Comparison of ENCODE assay signal across 9 cellular contexts in the genomic region with DNA sequence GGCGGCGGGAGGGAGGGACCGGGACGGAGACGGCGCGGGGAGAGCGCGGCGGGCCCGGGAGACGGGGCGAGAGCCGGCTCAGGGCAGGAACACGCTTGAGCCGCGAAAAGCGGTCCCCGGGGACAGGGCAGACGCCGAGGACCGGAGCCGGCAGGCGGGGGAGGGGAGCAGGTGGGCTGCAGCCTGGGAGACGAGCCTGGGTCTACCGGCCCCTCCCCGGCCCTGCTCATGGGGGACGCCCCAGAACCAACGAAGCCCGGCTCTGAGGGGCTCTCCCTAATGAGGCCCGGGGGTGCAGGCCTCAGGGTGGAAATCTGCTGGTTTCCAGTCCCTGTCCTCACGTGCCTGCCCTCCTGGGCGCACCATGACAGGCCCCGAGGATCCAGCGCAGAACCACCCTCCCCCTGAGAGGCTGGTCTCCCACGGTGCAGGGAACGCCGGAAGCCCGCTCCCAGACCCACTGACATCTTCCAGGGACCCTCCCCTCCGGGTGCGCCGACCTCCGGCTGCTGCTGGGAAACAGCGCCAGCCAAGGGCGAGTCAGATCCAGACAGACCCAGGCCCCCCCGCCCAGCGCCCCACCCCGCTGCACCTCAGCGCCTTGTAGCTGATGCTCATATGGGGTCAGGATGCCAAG. TPM values are rescaled to one million over a fixed set of nuclear protein-coding genes. Genes with fewer than 3 reads are reported as not detected.
DNase-seq lines count a peak whose midpoint lies in the region; ATAC-seq, FAIRE-seq and TF ChIP-seq lines count a peak whose summit lies in the region.
"Had no signal": no experiment of that assay in that cellular context is flagged by ENCODE, and none has a peak within 500 bp of the region (broad histone marks: within the 10 kb centered on the region; RNA-seq: fewer than 3 reads in every experiment).

No MANE protein-coding gene starts in this region.

- ATAC-seq in gastroesophageal sphincter, result peak; percentile 6
- ATAC-seq in stimulated activated naive B cell treated with anti-CD40 and anti-IgM and Interleukin-4, amounts not matched to agents 10 μg/mL and 1 μg/mL and 100 μg/mL, for 72 hours (replicated peaks), result peak; percentile 17 to 25

- TF ChIP-seq EP300 in gastroesophageal sphincter (IDR thresholded peaks at IDR 0.05), result no peak

- TF ChIP-seq POLR2A in gastroesophageal sphincter (IDR thresholded peaks at IDR 0.05), result no peak

- no peaks in the 10 kb centered on the region for H3K36me3 ChIP-seq in gastroesophageal sphincter

- TF ChIP-seq CTCF in gastroesophageal sphincter (IDR thresholded peaks at IDR 0.05), result no peak
- TF ChIP-seq CTCF in GM20000 (IDR thresholded peaks at IDR 0.05; ENCODE audit: extremely low read depth, missing control alignments), result no peak

- H3K4me3 Mint-ChIP-seq in stimulated activated naive B cell treated with anti-CD40 and anti-IgM and Interleukin-4, amounts not matched to agents 10 μg/mL and 1 μg/mL and 100 μg/mL, for 72 hours, result peak overlapping the region in 1 of 2 donors; percentile 62
- H3K4me3 Mint-ChIP-seq: T-helper 2 cell treated with Interferon-gamma antibody and Interleukin-4, amounts not matched to agents 5 μg/mL and 100 μg/mL, for 36 hours had no signal

- peaks cover 92% of the 10 kb centered on the region for H3K27me3 ChIP-seq in gastroesophageal sphincter

- peaks cover 16 to 35% of the 10 kb centered on the region in 2 donors for H3K27me3 Mint-ChIP-seq in stimulated activated naive B cell treated with anti-CD40 and anti-IgM and Interleukin-4, amounts not matched to agents 10 μg/mL and 1 μg/mL and 100 μg/mL, for 72 hours

- peaks cover 0 to 48% (median 12%) of the 10 kb centered on the region in 3 donors for H3K4me1 ChIP-seq in gastroesophageal sphincter

- H3K9me3 ChIP-seq in gastroesophageal sphincter, result peaks cover 0 to 5% (median 0%) of the 10 kb centered on the region in 3 donors

- WGBS in gastroesophageal sphincter (ENCODE audit: low coverage in 1 of 2), 2 donors, result no CpG with 5 or more reads among the region's 49 CpGs

- no peaks in the 10 kb centered on the region for H3K9me3 Mint-ChIP-seq in stimulated activated naive B cell treated with anti-CD40 and anti-IgM and Interleukin-4, amounts not matched to agents 10 μg/mL and 1 μg/mL and 100 μg/mL, for 72 hours

- FAIRE-seq in RCC 7860 (lab: Jason Lieb, UNC), result no peak

- peaks cover 7 to 20% of the 10 kb centered on the region in 2 donors for H3K4me1 Mint-ChIP-seq in stimulated activated naive B cell treated with anti-CD40 and anti-IgM and Interleukin-4, amounts not matched to agents 10 μg/mL and 1 μg/mL and 100 μg/mL, for 72 hours

- H3K4me3 ChIP-seq in gastroesophageal sphincter, result peak overlapping the region; percentile 10 to 55

- no peaks in the 10 kb centered on the region for H3K36me3 Mint-ChIP-seq in stimulated activated naive B cell treated with anti-CD40 and anti-IgM and Interleukin-4, amounts not matched to agents 10 μg/mL and 1 μg/mL and 100 μg/mL, for 72 hours

- no peak overlapping the region for H3K27ac ChIP-seq in gastroesophageal sphincter

- H3K27ac Mint-ChIP-seq in stimulated activated naive B cell treated with anti-CD40 and anti-IgM and Interleukin-4, amounts not matched to agents 10 μg/mL and 1 μg/mL and 100 μg/mL, for 72 hours, result no peak overlapping the region
- H3K27ac Mint-ChIP-seq: T-helper 2 cell treated with Interferon-gamma antibody and Interleukin-4, amounts not matched to agents 5 μg/mL and 100 μg/mL, for 36 hours had no signal

- DNase-seq in NCI-H2227 (lab: John Stamatoyannopoulos, UW; ENCODE audit: unreplicated experiment) (peak; percentile 48), NCI-H2227 treated with DMSO at 0.1 percent for 48 hours (lab: John Stamatoyannopoulos, UW) (no peak), GM20000 (ENCODE audit: low spot score) (no peak), RCC 7860 (ENCODE audit: low spot score) (no peak)
- no peak for DNase-seq in stimulated activated naive B cell treated with anti-CD40 and anti-IgM and Interleukin-4, amounts not matched to agents 10 μg/mL and 1 μg/mL and 100 μg/mL, for 72 hours

RNA-seq across cellular contexts. Expression of a gene that starts 0.6 kb away (rescaled TPM):
- 1 to 10 TPM in 3 of 4 donors, under 1 TPM in 1; 0.47 to 6.5 (median 3.4) TPM for total RNA-seq in gastroesophageal sphincter

RNA-seq across cellular contexts. Expression of a gene that starts 21.1 kb away (rescaled TPM):
- total RNA-seq in gastroesophageal sphincter, result 100 to 1,000 TPM; 114 to 256 (median 162) TPM

RNA-seq across cellular contexts. Expression of a gene that starts 27.0 kb away (rescaled TPM):
- total RNA-seq in gastroesophageal sphincter, result under 1 TPM in 3 of 4 donors, not detected in 1; 0.19 to 0.40 (median 0.40) TPM
- total RNA-seq: omental fat pad had no signal

RNA-seq across cellular contexts. Expression of a gene that starts 37.7 kb away (rescaled TPM):
- total RNA-seq in gastroesophageal sphincter, result 1 to 10 TPM in 1 of 4 donors, under 1 TPM in 2, not detected in 1; 0.13 to 2.1 (median 0.42) TPM
- total RNA-seq: HT1080 had no signal

RNA-seq across cellular contexts. Expression of a gene that starts 48.1 kb away (rescaled TPM):
- total RNA-seq in gastroesophageal sphincter, result not detected
- total RNA-seq: HT1080, omental fat pad had no signal
